ENCODE assay signal across 19 cellular contexts in genomic region chr12:42922512-42922865, GRCh38.
A peak's percentile ranks its signal among the peaks of the same experiment; 100 is the strongest.
DNase-seq lines count a peak whose midpoint lies in the region; ATAC-seq and TF ChIP-seq lines count a peak whose summit lies in the region.
"Had no signal": no experiment of that assay in that cellular context is flagged by ENCODE, and none has a peak within 500 bp of the region (broad histone marks: within the 10 kb centered on the region; RNA-seq: fewer than 3 reads in every experiment).

No MANE protein-coding gene starts in this region.

- H4K20me1 ChIP-seq in GM23248 (ENCODE audit: insufficient read depth) (no peaks in the 10 kb centered on the region), hepatocyte (ENCODE audit: insufficient read depth, poor library complexity, severe bottlenecking) (no peaks in the 10 kb centered on the region)

- H3K27me3 ChIP-seq in GM23248 (replicated peaks; ENCODE audit: insufficient read depth) (no peaks in the 10 kb centered on the region), Panc1 (ENCODE audit: control insufficient read depth, insufficient read depth, low read length) (no peaks in the 10 kb centered on the region), hepatocyte (no peaks in the 10 kb centered on the region)
- H3K27me3 ChIP-seq: SJSA1 had no signal

- peaks cover 20% of the 10 kb centered on the region for H3K4me1 ChIP-seq in GM23248 (ENCODE audit: insufficient read depth)
- peaks cover 19% of the 10 kb centered on the region for H3K4me1 ChIP-seq in Panc1 (ENCODE audit: control insufficient read depth, insufficient read depth, low read length)
- peaks cover 38% of the 10 kb centered on the region for H3K4me1 ChIP-seq in hepatocyte (ENCODE audit: insufficient read depth)
- H3K4me1 ChIP-seq: SJSA1 had no signal

- BruUV-seq in Panc1 (replicated peaks; lab: Mats Ljungman, UMichigan) = no TSS peak

- no peaks in the 10 kb centered on the region for H3K36me3 ChIP-seq in GM23248 (ENCODE audit: low read depth)
- no peaks in the 10 kb centered on the region for H3K36me3 ChIP-seq in Panc1 (ENCODE audit: control insufficient read depth, insufficient read depth, low read length)
- no peaks in the 10 kb centered on the region for H3K36me3 ChIP-seq in hepatocyte (replicated peaks; ENCODE audit: insufficient read depth, low read depth)
- H3K36me3 ChIP-seq: SJSA1 had no signal

- H3K4me2 ChIP-seq in GM23248 (ENCODE audit: unreplicated experiment) = no peak overlapping the region
- peak overlapping the region; percentile 53 for H3K4me2 ChIP-seq in hepatocyte

- intact Hi-C loops in Panc1 (cut with micrococcal nuclease; ENCODE audit: unreplicated experiment) = loop anchor here (10.0 kb wide), 1 partner anchor 128 kb away; no protein-coding TSS in a partner anchor

- POLR2A ChIA-PET in Panc1 (lab: Charles Lee) = no interaction called here

- H3K9me3 ChIP-seq in GM23248 (ENCODE audit: low read depth) (no peaks in the 10 kb centered on the region), Panc1 (ENCODE audit: control insufficient read depth, insufficient read depth, low read depth, low read length) (no peaks in the 10 kb centered on the region), hepatocyte (ENCODE audit: low read depth) (no peaks in the 10 kb centered on the region)
- H3K9me3 ChIP-seq: SJSA1 had no signal

- 58 to 61% methylated on average over 3 of the region's 3 CpGs for WGBS in GM23248 (ENCODE audit: low coverage in 1 of 2, low lambda C conversion rate in 2 of 2, missing lambda C conversion rate in 2 of 2), 2 experiments
- 0% methylated on average over 3 of the region's 3 CpGs for WGBS in hepatocyte (ENCODE audit: low lambda C conversion rate, missing lambda C conversion rate)

- H3K79me2 ChIP-seq in GM23248 (ENCODE audit: insufficient read depth) (no peaks in the 10 kb centered on the region), hepatocyte (no peaks in the 10 kb centered on the region)

- H3K27me3 Mint-ChIP-seq in nephron progenitor cell (ENCODE audit: low read depth, poor library complexity) = no peaks in the 10 kb centered on the region
- H3K27me3 Mint-ChIP-seq in activated T-cell treated with anti-CD3 and anti-CD28 coated beads, Interleukin-2, amount 50 U/mL, for 4 hours (ENCODE audit: low read depth) = no peaks in the 10 kb centered on the region
- H3K27me3 Mint-ChIP-seq: CD8-positive, alpha-beta memory T cell had no signal

- H3K27ac Mint-ChIP-seq in nephron progenitor cell = peak overlapping the region; percentile 31
- H3K27ac Mint-ChIP-seq: CD8-positive, alpha-beta memory T cell had no signal

- H3K9ac ChIP-seq in GM23248 = no peak overlapping the region

- no peak overlapping the region for H3K4me3 ChIP-seq in GM23248
- no peak overlapping the region for H3K4me3 ChIP-seq in Panc1 (ENCODE audit: low read depth in 2 of 2, low read length in 2 of 2)
- no peak overlapping the region for H3K4me3 ChIP-seq in hepatocyte
- H3K4me3 ChIP-seq: SJSA1 had no signal

- peak overlapping the region; percentile 9 for H3K4me3 Mint-ChIP-seq in nephron progenitor cell
- H3K4me3 Mint-ChIP-seq in activated T-cell treated with anti-CD3 and anti-CD28 coated beads, Interleukin-2, amount 50 U/mL, for 4 hours = no peak overlapping the region
- H3K4me3 Mint-ChIP-seq: CD8-positive, alpha-beta memory T cell had no signal

- no peak; the same call in none of the 2 replicates for ATAC-seq in Panc1
- ATAC-seq in activated T-cell treated with anti-CD3 and anti-CD28 coated beads, Interleukin-2, amount 50 U/mL, for 4 hours = no peak
- ATAC-seq: HepG2 had no signal

- H2AFZ ChIP-seq in GM23248 (peak overlapping the region; percentile 16; the same call in 1 of the 2 replicates), hepatocyte (no peak overlapping the region)

- H3K9me2 ChIP-seq in GM23248 (ENCODE audit: insufficient read depth) = no peaks in the 10 kb centered on the region
- no peaks in the 10 kb centered on the region for H3K9me2 ChIP-seq in hepatocyte (replicated peaks; ENCODE audit: insufficient read depth)

- no peak for DNase-seq in GM23248
- no peak for DNase-seq in Panc1 (ENCODE audit: low read depth, low spot score)
- DNase-seq in hepatocyte (ENCODE audit: low spot score) = no peak
- no peak for DNase-seq in nephron progenitor cell
- DNase-seq in NOMO-1 treated with DMSO at 0.1 percent for 48 hours (lab: John Stamatoyannopoulos, UW; ENCODE audit: unreplicated experiment) = no peak
- DNase-seq in NCI-H2107 (lab: John Stamatoyannopoulos, UW) = no peak
- DNase-seq in cerebellar nuclear complex (lab: John Stamatoyannopoulos, UW) = no peak
- no peak for DNase-seq in activated T-cell treated with anti-CD3 and anti-CD28 coated beads, Interleukin-2, amount 50 U/mL, for 4 hours
- DNase-seq: C1 segment of cervical spinal cord; CD8-positive, alpha-beta memory T cell; DMS79; H7; KG1; NCI-H1417 treated with DMSO at 0.1 percent for 48 hours; NCI-H187 treated with DMSO at 0.1 percent for 48 hours; NCI-H345; NCI-H524 treated with DMSO at 0.1 percent for 48 hours had no signal

- TF ChIP-seq CTCF in Panc1 (IDR thresholded peaks at IDR 0.05) = no peak
- no peak for TF ChIP-seq CTCF in hepatocyte (IDR thresholded peaks at IDR 0.05; ENCODE audit: poor library complexity)
- TF ChIP-seq CTCF in nephron progenitor cell (IDR thresholded peaks at IDR 0.05) = no peak

- no peaks in the 10 kb centered on the region for H3K9me3 Mint-ChIP-seq in nephron progenitor cell
- H3K9me3 Mint-ChIP-seq in activated T-cell treated with anti-CD3 and anti-CD28 coated beads, Interleukin-2, amount 50 U/mL, for 4 hours = peaks cover 3% of the 10 kb centered on the region

- H3K27ac ChIP-seq in GM23248 (no peak overlapping the region), Panc1 (ENCODE audit: low read length) (peak overlapping the region; percentile 62), hepatocyte (peak overlapping the region; percentile 57)
- H3K27ac ChIP-seq: SJSA1 had no signal

- H3K4me1 Mint-ChIP-seq in nephron progenitor cell = peaks cover 51% of the 10 kb centered on the region
- no peaks in the 10 kb centered on the region for H3K4me1 Mint-ChIP-seq in activated T-cell treated with anti-CD3 and anti-CD28 coated beads, Interleukin-2, amount 50 U/mL, for 4 hours (ENCODE audit: low read depth)
- H3K4me1 Mint-ChIP-seq: CD8-positive, alpha-beta memory T cell had no signal

- CTCF ChIA-PET in Panc1 (lab: Charles Lee) = no interaction called here

- in situ Hi-C loops in GM23248 (cut with MboI) = no loop called here
- in situ Hi-C loops in Panc1 (cut with HindIII; ENCODE audit: low pct_unique_long_range_greater_than_20kb, low sequenced_read_pairs) = no loop called here

- H3K36me3 Mint-ChIP-seq in nephron progenitor cell (ENCODE audit: low read depth) = no peaks in the 10 kb centered on the region
- H3K36me3 Mint-ChIP-seq in activated T-cell treated with anti-CD3 and anti-CD28 coated beads, Interleukin-2, amount 50 U/mL, for 4 hours (ENCODE audit: insufficient read depth) = no peaks in the 10 kb centered on the region
- H3K36me3 Mint-ChIP-seq: CD8-positive, alpha-beta memory T cell had no signal

- peaks cover 16% of the 10 kb centered on the region for H3F3A ChIP-seq in GM23248 (ENCODE audit: insufficient read depth)
